In genomic region chr4:181595711-181596110, GRCh38 we compare ENCODE assay signal across 29 cellular contexts.
"Had no signal": no experiment of that assay in that cellular context is flagged by ENCODE, and none has a peak within 500 bp of the region (broad histone marks: within the 10 kb centered on the region; RNA-seq: fewer than 3 reads in every experiment).

No MANE protein-coding gene starts in this region.

- H3K27ac ChIP-seq: colonic mucosa, coronary artery, dorsolateral prefrontal cortex, epithelial cell of prostate, esophagus muscularis mucosa, esophagus squamous epithelium, foreskin keratinocyte, gastrocnemius medialis, gastroesophageal sphincter, heart left ventricle, heart right ventricle had no signal

- ATAC-seq: effector memory CD8-positive, alpha-beta T cell; esophagus mucosa; foreskin keratinocyte; gastrocnemius medialis; gastroesophageal sphincter; heart left ventricle; heart right ventricle had no signal

- H3K4me1 ChIP-seq: colonic mucosa, esophagus muscularis mucosa, esophagus squamous epithelium, foreskin keratinocyte, gastrocnemius medialis, gastroesophageal sphincter, heart left ventricle, heart right ventricle had no signal

- H3K27ac Mint-ChIP-seq: dendritic cell treated with granulocyte-macrophage colony-stimulating factor and Interleukin-4, amounts not matched to agents 40 ng/mL and 50 ng/mL, for 4 days; effector memory CD8-positive, alpha-beta T cell; endodermal cell had no signal

- H3K9me3 Mint-ChIP-seq: endodermal cell had no signal

- FAIRE-seq: colon, endometrium, endothelial cell of umbilical vein, frontal cortex had no signal

- H3K36me3 ChIP-seq: colonic mucosa, esophagus muscularis mucosa, esophagus squamous epithelium, gastrocnemius medialis, gastroesophageal sphincter, heart left ventricle, heart right ventricle had no signal

- H3K4me3 ChIP-seq: colonic mucosa, coronary artery, dorsolateral prefrontal cortex, esophagus muscularis mucosa, esophagus squamous epithelium, gastrocnemius medialis, gastroesophageal sphincter, heart left ventricle, heart right ventricle had no signal

- H3K4me1 Mint-ChIP-seq: endodermal cell had no signal

- H3K27me3 ChIP-seq: colonic mucosa, esophagus muscularis mucosa, esophagus squamous epithelium, gastrocnemius medialis, gastroesophageal sphincter, heart left ventricle, heart right ventricle had no signal

- H3K4me3 Mint-ChIP-seq: dendritic cell treated with granulocyte-macrophage colony-stimulating factor and Interleukin-4, amounts not matched to agents 40 ng/mL and 50 ng/mL, for 4 days; effector memory CD8-positive, alpha-beta T cell; endodermal cell had no signal

- H3K9me3 ChIP-seq: colonic mucosa, esophagus muscularis mucosa, esophagus squamous epithelium, gastrocnemius medialis, gastroesophageal sphincter, heart left ventricle had no signal

- H3K27me3 Mint-ChIP-seq: dendritic cell treated with granulocyte-macrophage colony-stimulating factor and Interleukin-4, amounts not matched to agents 40 ng/mL and 50 ng/mL, for 4 days; effector memory CD8-positive, alpha-beta T cell had no signal

- DNase-seq: colonic mucosa; cortex of kidney; dermis blood vessel endothelial cell; dorsolateral prefrontal cortex; effector CD4-positive, alpha-beta T cell; effector CD8-positive, alpha-beta T cell; effector memory CD4-positive, alpha-beta T cell; effector memory CD8-positive, alpha-beta T cell; endodermal cell; erythroblast; esophagus squamous epithelium; foreskin fibroblast; foreskin keratinocyte; foreskin melanocyte; gastrocnemius medialis; glutamatergic neuron; head of caudate nucleus; heart left ventricle; heart right ventricle had no signal
